Comparison of ENCODE assay signal across 14 cellular contexts in the genomic region with DNA sequence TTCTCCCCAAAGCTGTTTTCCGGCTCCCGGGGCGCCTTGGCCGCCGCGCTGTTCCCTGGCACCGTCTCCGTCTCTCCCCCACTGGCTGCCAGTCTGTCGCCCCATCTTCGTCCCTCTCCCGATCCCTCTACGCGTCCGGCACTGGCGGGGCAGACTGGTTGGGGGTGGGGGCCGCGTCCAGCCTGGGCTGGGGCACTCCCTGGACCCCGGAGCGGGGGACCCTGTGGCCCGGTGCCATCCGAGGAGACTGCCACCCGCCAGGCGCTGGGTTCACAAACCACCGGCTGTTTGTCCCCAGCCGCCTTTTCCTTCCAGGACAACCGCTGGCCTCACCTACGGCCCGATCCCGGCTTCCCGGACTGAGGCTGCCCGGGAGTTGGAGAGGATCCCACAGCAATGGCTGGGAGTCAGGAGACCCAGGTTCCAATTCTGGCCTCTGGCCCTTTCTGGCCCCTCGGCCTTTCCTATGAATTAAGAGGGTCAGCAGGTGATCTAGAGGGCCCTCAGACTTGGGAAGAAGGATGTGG. TPM values are rescaled to one million over a fixed set of nuclear protein-coding genes. Genes with fewer than 3 reads are reported as not detected.
DNase-seq lines count a peak whose midpoint lies in the region; ATAC-seq and TF ChIP-seq lines count a peak whose summit lies in the region.
"Had no signal": no experiment of that assay in that cellular context is flagged by ENCODE, and none has a peak within 500 bp of the region (broad histone marks: within the 10 kb centered on the region; RNA-seq: fewer than 3 reads in every experiment).

No MANE protein-coding gene starts in this region.

- H3K9me3 ChIP-seq in sigmoid colon = no peaks in the 10 kb centered on the region

- no peak for TF ChIP-seq EP300 in sigmoid colon (IDR thresholded peaks at IDR 0.05)

- H3K27me3 Mint-ChIP-seq in dendritic cell treated with granulocyte-macrophage colony-stimulating factor and Interleukin-4, amounts not matched to agents 40 ng/mL and 50 ng/mL, for 4 days = peaks cover 75% of the 10 kb centered on the region
- peaks cover 2 to 34% (median 12%) of the 10 kb centered on the region in 3 donors for H3K27me3 Mint-ChIP-seq in immature natural killer cell (ENCODE audit: low read depth in 3 of 3)

- H3K4me3 ChIP-seq in sigmoid colon = peak overlapping the region in 3 of 4 donors; percentile 33 to 53 (median 51)

- H3K4me3 Mint-ChIP-seq in dendritic cell treated with granulocyte-macrophage colony-stimulating factor and Interleukin-4, amounts not matched to agents 40 ng/mL and 50 ng/mL, for 4 days = peak overlapping the region; percentile 2
- H3K4me3 Mint-ChIP-seq in immature natural killer cell = no peak overlapping the region
- H3K4me3 Mint-ChIP-seq: activated CD8-positive, alpha-beta memory T cell treated with anti-CD3 and anti-CD28 coated beads, Interleukin-2, amount 10 ng/mL, durations not matched to agents 7 days and 5 days had no signal

- WGBS in sigmoid colon, 2 donors = 2% methylated on average over 32 of the region's 32 CpGs

- H3K4me1 ChIP-seq in sigmoid colon = peaks cover 0 to 42% (median 29%) of the 10 kb centered on the region in 4 donors

- no peak for TF ChIP-seq POLR2A in sigmoid colon (IDR thresholded peaks at IDR 0.05)

- peaks cover 15% of the 10 kb centered on the region for H3K4me1 Mint-ChIP-seq in dendritic cell treated with granulocyte-macrophage colony-stimulating factor and Interleukin-4, amounts not matched to agents 40 ng/mL and 50 ng/mL, for 4 days (ENCODE audit: low read depth)
- H3K4me1 Mint-ChIP-seq in immature natural killer cell = peaks cover 7 to 10% of the 10 kb centered on the region in 2 donors

- TF ChIP-seq CTCF in sigmoid colon (IDR thresholded peaks at IDR 0.05) = no peak

- no peak overlapping the region for H3K27ac ChIP-seq in sigmoid colon

- no peak overlapping the region for H3K27ac Mint-ChIP-seq in dendritic cell treated with granulocyte-macrophage colony-stimulating factor and Interleukin-4, amounts not matched to agents 40 ng/mL and 50 ng/mL, for 4 days
- no peak overlapping the region for H3K27ac Mint-ChIP-seq in immature natural killer cell
- H3K27ac Mint-ChIP-seq: activated CD8-positive, alpha-beta memory T cell treated with anti-CD3 and anti-CD28 coated beads, Interleukin-2, amount 10 ng/mL, durations not matched to agents 7 days and 5 days had no signal

- intact Hi-C loops in dendritic cell treated with granulocyte-macrophage colony-stimulating factor and Interleukin-4, amounts not matched to agents 40 ng/mL and 50 ng/mL, for 4 days (cut with micrococcal nuclease) = loop anchor here (5.0 kb wide), 1 partner anchor 233 kb away; no protein-coding TSS in a partner anchor
- intact Hi-C loops in sigmoid colon (cut with DNase I) = loop anchor here (5.0 kb wide), 1 partner anchor 73 kb away; no protein-coding TSS in a partner anchor

- H3K9me3 Mint-ChIP-seq in dendritic cell treated with granulocyte-macrophage colony-stimulating factor and Interleukin-4, amounts not matched to agents 40 ng/mL and 50 ng/mL, for 4 days = no peaks in the 10 kb centered on the region
- H3K9me3 Mint-ChIP-seq in immature natural killer cell = peaks cover 0 to 5% (median 0%) of the 10 kb centered on the region in 6 donors

- peak in 2 of 3 experiments; percentile 44 to 48 for DNase-seq in NCI-H1417 (lab: John Stamatoyannopoulos, UW)
- no peak for DNase-seq in NCI-H1417 treated with DMSO at 0.1 percent for 48 hours (lab: John Stamatoyannopoulos, UW)
- peak; percentile 85 for DNase-seq in HuH-7 (ENCODE audit: low spot score)
- DNase-seq in sigmoid colon = no peak
- DNase-seq in immature natural killer cell = no peak
- DNase-seq: activated CD8-positive, alpha-beta memory T cell treated with anti-CD3 and anti-CD28 coated beads, Interleukin-2, amount 10 ng/mL, durations not matched to agents 7 days and 5 days; amniotic stem cell; DND-41; effector CD8-positive, alpha-beta T cell; Karpas-422; midbrain had no signal

- H3K36me3 ChIP-seq in sigmoid colon = no peaks in the 10 kb centered on the region

- ATAC-seq in GM18498 (IDR thresholded peaks at IDR 0.05; ENCODE audit: unreplicated experiment) = no peak
- no peak for ATAC-seq in GM18502 (IDR thresholded peaks at IDR 0.05; ENCODE audit: poor library complexity, unreplicated experiment)

- peaks cover 33 to 71% (median 67%) of the 10 kb centered on the region in 3 donors for H3K27me3 ChIP-seq in sigmoid colon

- no peaks in the 10 kb centered on the region for H3K36me3 Mint-ChIP-seq in dendritic cell treated with granulocyte-macrophage colony-stimulating factor and Interleukin-4, amounts not matched to agents 40 ng/mL and 50 ng/mL, for 4 days (ENCODE audit: low read depth)
- H3K36me3 Mint-ChIP-seq in immature natural killer cell = peaks cover 0 to 4% (median 0%) of the 10 kb centered on the region in 3 donors
- H3K36me3 Mint-ChIP-seq: activated CD8-positive, alpha-beta memory T cell treated with anti-CD3 and anti-CD28 coated beads, Interleukin-2, amount 10 ng/mL, durations not matched to agents 7 days and 5 days had no signal

RNA-seq across cellular contexts. Expression of a gene that starts 1.0 kb away (rescaled TPM):
- under 1 TPM in 1 of 4 donors, not detected in 3; 0.36 TPM for total RNA-seq in sigmoid colon
- polyA plus RNA-seq in sigmoid colon (10 to 100 TPM in 2 of 3 donors, 1 to 10 TPM in 1; 9.6 to 11.9 (median 11.6) TPM), immature natural killer cell (not detected)
- total RNA-seq: activated CD8-positive, alpha-beta memory T cell treated with anti-CD3 and anti-CD28 coated beads, Interleukin-2, amount 10 ng/mL, durations not matched to agents 7 days and 5 days had no signal

RNA-seq across cellular contexts. Expression of a gene that starts 43.5 kb away (rescaled TPM):
- not detected for total RNA-seq in sigmoid colon
- under 1 TPM in 1 of 3 donors, not detected in 2; 0.20 TPM for polyA plus RNA-seq in sigmoid colon
- not detected for polyA plus RNA-seq in immature natural killer cell
- total RNA-seq: activated CD8-positive, alpha-beta memory T cell treated with anti-CD3 and anti-CD28 coated beads, Interleukin-2, amount 10 ng/mL, durations not matched to agents 7 days and 5 days had no signal

Comparison
In these comparisons a context has a peak if more than half of its experiments do, and no peak if none do; other contexts are left out.
1. DNase-seq: peak in NCI-H1417 (2 of 3) and HuH-7 (single experiment); none in NCI-H1417 treated with DMSO at 0.1 percent for 48 hours (single experiment), sigmoid colon (single experiment) and immature natural killer cell (0 of 3).
2. RNA of a gene that starts 1.0 kb away (polyA plus RNA-seq): 9.6 to 11.9 TPM in sigmoid colon; not detected in immature natural killer cell; every median in the first group is over 10 times any median in the second.